ENCODE assay signal across 1 cellular context in genomic region chr20:12252793-12253192, GRCh38.
TF ChIP-seq lines count a peak whose summit lies in the region.

No MANE protein-coding gene starts in this region.

TF ChIP-seq in HepG2, 621 proteins besides CTCF, POLR2A, EP300 and RAD21 (continued from another document):
- no peak for TF ChIP-seq POGK (CRISPR knock-in tag; conservative IDR thresholded peaks at IDR 0.05)
- no peak for TF ChIP-seq SSRP1 (CRISPR knock-in tag; IDR thresholded peaks at IDR 0.05)
- no peak for TF ChIP-seq XBP1 (CRISPR knock-in tag; IDR thresholded peaks at IDR 0.05)
- TF ChIP-seq CEBPG (CRISPR knock-in tag; IDR thresholded peaks at IDR 0.05): no peak
